ENCODE assay signal across 1 cellular context in the genomic region with DNA sequence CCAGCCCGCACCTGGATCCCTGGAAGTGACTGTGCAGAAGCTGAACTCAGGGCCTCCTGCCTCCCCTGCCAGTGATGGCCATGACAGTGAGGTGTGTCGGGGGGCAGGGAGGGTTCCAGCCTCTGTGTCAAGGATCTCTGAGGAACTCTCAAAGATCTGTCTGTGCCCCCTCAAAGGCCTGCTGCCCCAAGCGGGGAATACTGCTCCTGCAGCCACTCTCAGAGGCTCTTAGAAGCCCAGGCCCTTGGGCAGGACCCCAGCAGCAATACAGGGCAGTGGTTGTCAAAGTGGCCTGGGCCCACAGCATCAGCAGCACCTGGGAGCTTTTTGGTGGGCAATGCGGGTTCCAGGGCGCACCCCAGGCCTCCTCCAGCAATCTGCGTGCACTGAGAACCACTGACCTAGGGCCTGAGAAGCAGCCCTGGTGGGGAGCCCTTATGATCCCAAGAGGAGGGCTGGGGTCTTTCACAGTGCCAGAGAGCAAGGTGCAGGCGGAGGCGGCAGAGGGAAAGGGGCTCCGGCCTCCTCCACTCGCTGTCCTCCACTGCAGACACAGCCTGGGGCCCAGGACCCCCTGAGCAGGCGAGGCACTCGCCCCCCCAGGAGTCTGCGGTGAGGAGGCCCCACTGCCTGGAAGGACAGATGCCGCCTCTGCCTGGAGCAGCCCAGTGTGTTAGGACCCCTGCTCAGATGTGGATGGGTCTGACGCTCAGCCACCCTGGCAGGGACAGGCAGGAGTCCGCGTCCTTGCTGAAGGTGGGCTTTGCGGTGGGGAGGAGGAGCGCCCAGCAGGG.
TF ChIP-seq lines count a peak whose summit lies in the region.

No MANE protein-coding gene starts in this region.

TF ChIP-seq in HepG2, 621 proteins besides CTCF, POLR2A, EP300 and RAD21:
- TF ChIP-seq KDM6A (CRISPR knock-in tag; IDR thresholded peaks at IDR 0.05; ENCODE audit: low read depth) (no peak), MXI1 (IDR thresholded peaks at IDR 0.05; ENCODE audit: borderline replicate concordance, low read depth, low read length) (no peak), SRF (IDR thresholded peaks at IDR 0.05; ENCODE audit: low read depth, low read length) (no peak), CEBPZ (IDR thresholded peaks at IDR 0.05; ENCODE audit: low read length) (no peak), ZC3H4 (CRISPR knock-in tag; IDR thresholded peaks at IDR 0.05; ENCODE audit: borderline replicate concordance) (no peak)
- TF ChIP-seq, protein P1, sequence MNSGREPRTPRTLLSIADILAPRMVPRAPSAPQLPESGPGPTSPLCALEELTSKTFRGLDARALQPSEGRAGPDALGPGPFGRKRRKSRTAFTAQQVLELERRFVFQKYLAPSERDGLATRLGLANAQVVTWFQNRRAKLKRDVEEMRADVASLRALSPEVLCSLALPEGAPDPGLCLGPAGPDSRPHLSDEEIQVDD (CRISPR knock-in tag; IDR thresholded peaks at IDR 0.05; ENCODE audit: borderline replicate concordance) = no peak
